ENCODE assay signal across 34 cellular contexts in genomic region chr12:128068211-128068610, GRCh38.
"Had no signal": no experiment of that assay in that cellular context is flagged by ENCODE, and none has a peak within 500 bp of the region (broad histone marks: within the 10 kb centered on the region; RNA-seq: fewer than 3 reads in every experiment).

No MANE protein-coding gene starts in this region.

- H3K4me3 Mint-ChIP-seq: activated CD4-positive, alpha-beta memory T cell treated with anti-CD3 and anti-CD28 coated beads, Interleukin-2, amount 10 ng/mL, durations not matched to agents 7 days and 5 days; activated CD8-positive, alpha-beta memory T cell treated with anti-CD3 and anti-CD28 coated beads, Interleukin-2, amount 10 ng/mL, durations not matched to agents 7 days and 5 days; activated naive CD4-positive, alpha-beta T cell treated with anti-CD3 and anti-CD28 coated beads, Interleukin-2, amount 10 ng/mL, durations not matched to agents 7 days and 5 days; activated naive CD8-positive, alpha-beta T cell; activated naive CD8-positive, alpha-beta T cell treated with anti-CD3 and anti-CD28 coated beads, Interleukin-2, amount 50 U/mL, for 24 hours; central memory CD8-positive, alpha-beta T cell had no signal

- H3K27me3 ChIP-seq: cardiac muscle cell, MG63, Peyer's patch had no signal

- H3K4me3 ChIP-seq: cardiac muscle cell, MG63, Peyer's patch had no signal

- ATAC-seq: activated CD8-positive, alpha-beta memory T cell treated with anti-CD3 and anti-CD28 coated beads, Interleukin-2, amount 10 ng/mL, durations not matched to agents 7 days and 5 days; activated naive CD8-positive, alpha-beta T cell treated with anti-CD3 and anti-CD28 coated beads, Interleukin-2, amount 50 U/mL, for 24 hours; PC-3; SK-N-SH treated with all-trans-retinoic acid at 6 μM for 48 hours had no signal

- H3K9me3 ChIP-seq: MG63, Peyer's patch had no signal

- DNase-seq: activated CD4-positive, alpha-beta memory T cell treated with anti-CD3 and anti-CD28 coated beads, Interleukin-2, amount 10 ng/mL, durations not matched to agents 7 days and 5 days; activated CD4-positive, alpha-beta T cell treated with anti-CD3 and anti-CD28 coated beads for 1 hour; activated CD4-positive, alpha-beta T cell treated with anti-CD3 and anti-CD28 coated beads for 48 hours; activated CD4-positive, CD25-positive, alpha-beta regulatory T cell; activated CD8-positive, alpha-beta memory T cell treated with anti-CD3 and anti-CD28 coated beads for 24 hours; activated CD8-positive, alpha-beta memory T cell treated with anti-CD3 and anti-CD28 coated beads, Interleukin-2, amount 10 ng/mL, durations not matched to agents 7 days and 5 days; activated CD8-positive, alpha-beta memory T cell treated with anti-CD3 and anti-CD28 coated beads, Interleukin-2, amount 50 U/mL, for 48 hours; activated effector memory CD4-positive, alpha-beta T cell treated with Interleukin-2 at 50 U/mL for 16 hours; activated naive CD4-positive, alpha-beta T cell treated with anti-CD3 and anti-CD28 coated beads, Interleukin-2, amount 10 ng/mL, durations not matched to agents 7 days and 5 days; activated naive CD8-positive, alpha-beta T cell treated with anti-CD3 and anti-CD28 coated beads, Interleukin-2, amount 50 U/mL, for 24 hours; activated T-cell treated with anti-CD3 and anti-CD28 coated beads, Interleukin-2, amount 50 U/mL, for 48 hours; anterior cingulate cortex; Kasumi-1; KG1; MG63; NCI-H1048; NCI-H1105 treated with DMSO at 0.1 percent for 48 hours; NCI-H1436; NCI-H1694 treated with DMSO at 0.1 percent for 48 hours; NCI-H2029; NCI-H510A; NCI-H526; NCI-H748 treated with DMSO at 0.1 percent for 48 hours; NK-92 treated with Interleukin-12 subunit alpha and Interleukin-12 subunit beta, amount 100 ng/mL, for 24 hours; PC-3; Peyer's patch; RPMI8226; SIG-M5; T1000; WERI-Rb-1 had no signal

- H3K27ac Mint-ChIP-seq: activated CD4-positive, alpha-beta memory T cell treated with anti-CD3 and anti-CD28 coated beads, Interleukin-2, amount 10 ng/mL, durations not matched to agents 7 days and 5 days; activated CD8-positive, alpha-beta memory T cell treated with anti-CD3 and anti-CD28 coated beads, Interleukin-2, amount 10 ng/mL, durations not matched to agents 7 days and 5 days; activated naive CD4-positive, alpha-beta T cell treated with anti-CD3 and anti-CD28 coated beads, Interleukin-2, amount 10 ng/mL, durations not matched to agents 7 days and 5 days; activated naive CD8-positive, alpha-beta T cell; activated naive CD8-positive, alpha-beta T cell treated with anti-CD3 and anti-CD28 coated beads, Interleukin-2, amount 50 U/mL, for 24 hours had no signal

- H3K36me3 Mint-ChIP-seq: activated CD8-positive, alpha-beta memory T cell treated with anti-CD3 and anti-CD28 coated beads, Interleukin-2, amount 10 ng/mL, durations not matched to agents 7 days and 5 days; activated naive CD4-positive, alpha-beta T cell treated with anti-CD3 and anti-CD28 coated beads, Interleukin-2, amount 10 ng/mL, durations not matched to agents 7 days and 5 days; activated naive CD8-positive, alpha-beta T cell had no signal

- H3K36me3 ChIP-seq: cardiac muscle cell, MG63, Peyer's patch, WERI-Rb-1 had no signal

- H3K4me1 Mint-ChIP-seq: activated CD4-positive, alpha-beta memory T cell treated with anti-CD3 and anti-CD28 coated beads, Interleukin-2, amount 10 ng/mL, durations not matched to agents 7 days and 5 days; activated CD8-positive, alpha-beta memory T cell treated with anti-CD3 and anti-CD28 coated beads, Interleukin-2, amount 10 ng/mL, durations not matched to agents 7 days and 5 days; activated naive CD4-positive, alpha-beta T cell treated with anti-CD3 and anti-CD28 coated beads, Interleukin-2, amount 10 ng/mL, durations not matched to agents 7 days and 5 days; activated naive CD8-positive, alpha-beta T cell treated with anti-CD3 and anti-CD28 coated beads, Interleukin-2, amount 50 U/mL, for 24 hours; central memory CD8-positive, alpha-beta T cell had no signal

- H3K27ac ChIP-seq: cardiac muscle cell, Peyer's patch, WERI-Rb-1 had no signal

- H3K27me3 Mint-ChIP-seq: activated CD4-positive, alpha-beta memory T cell treated with anti-CD3 and anti-CD28 coated beads, Interleukin-2, amount 10 ng/mL, durations not matched to agents 7 days and 5 days; activated CD8-positive, alpha-beta memory T cell treated with anti-CD3 and anti-CD28 coated beads, Interleukin-2, amount 10 ng/mL, durations not matched to agents 7 days and 5 days; activated naive CD4-positive, alpha-beta T cell treated with anti-CD3 and anti-CD28 coated beads, Interleukin-2, amount 10 ng/mL, durations not matched to agents 7 days and 5 days; activated naive CD8-positive, alpha-beta T cell; activated naive CD8-positive, alpha-beta T cell treated with anti-CD3 and anti-CD28 coated beads, Interleukin-2, amount 50 U/mL, for 24 hours had no signal

- H3K9me3 Mint-ChIP-seq: activated CD4-positive, alpha-beta memory T cell treated with anti-CD3 and anti-CD28 coated beads, Interleukin-2, amount 10 ng/mL, durations not matched to agents 7 days and 5 days; activated naive CD8-positive, alpha-beta T cell treated with anti-CD3 and anti-CD28 coated beads, Interleukin-2, amount 50 U/mL, for 24 hours had no signal

- H3K4me1 ChIP-seq: Peyer's patch had no signal
